ENCODE assay signal across 17 cellular contexts in the genomic region with DNA sequence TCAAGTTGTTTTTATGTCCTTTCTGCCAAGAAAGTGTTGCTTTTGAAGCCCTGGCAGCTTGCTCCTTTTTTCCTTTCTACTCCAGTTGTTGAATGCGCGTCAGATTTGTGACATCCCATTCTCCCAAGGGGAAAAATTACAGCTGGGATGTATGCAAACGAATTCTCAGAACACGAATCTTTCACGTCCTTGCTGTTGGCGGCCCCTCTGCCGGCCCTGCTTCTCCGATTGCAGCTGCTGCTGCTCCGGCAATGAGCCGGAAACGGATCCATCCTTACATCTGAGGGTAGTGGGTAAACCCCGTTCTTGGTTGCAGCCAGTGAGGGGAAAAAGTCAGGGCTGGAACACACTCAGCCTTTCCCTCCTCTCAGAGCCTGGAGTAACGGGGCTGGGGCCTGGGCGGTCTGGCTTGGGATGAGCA.
DNase-seq lines count a peak whose midpoint lies in the region; ATAC-seq and TF ChIP-seq lines count a peak whose summit lies in the region.
"Had no signal": no experiment of that assay in that cellular context is flagged by ENCODE, and none has a peak within 500 bp of the region (broad histone marks: within the 10 kb centered on the region; RNA-seq: fewer than 3 reads in every experiment).

No MANE protein-coding gene starts in this region.

- intact Hi-C loops in Right ventricle myocardium superior (cut with DNase I): no loop called here

- H2BK120ac ChIP-seq in neuronal stem cell (ENCODE audit: low read depth, low read length): no peak overlapping the region

- DNase-seq in right atrium auricular region (ENCODE audit: low spot score): peak; percentile 50
- DNase-seq in Right ventricle myocardium superior: no peak
- DNase-seq in ecto neural progenitor cell (ENCODE audit: low spot score): peak; percentile 46
- no peak for DNase-seq in neuronal stem cell (ENCODE audit: low spot score)
- no peak for DNase-seq in AG08395 (ENCODE audit: low spot score)
- no peak for DNase-seq in activated T-cell treated with anti-CD3 and anti-CD28 coated beads, Interleukin-2, amount 50 U/mL, for 24 hours
- no peak for DNase-seq in stimulated activated CD4-positive, alpha-beta T cell treated with anti-CD3 and anti-CD28 coated beads, Interleukin-15, amount 100 ng/mL, for 24 hours
- DNase-seq: CD4-positive, alpha-beta memory T cell; HFFc6; NCI-H1092 treated with DMSO at 0.1 percent for 48 hours; NCI-H1694; NCI-H2107; NCI-H446; NK-92 treated with Interleukin-12 subunit alpha and Interleukin-12 subunit beta, amount 100 ng/mL, for 24 hours had no signal

- H3K14ac ChIP-seq in neuronal stem cell (ENCODE audit: low read length): no peak overlapping the region

- no peak overlapping the region for H4K91ac ChIP-seq in neuronal stem cell (ENCODE audit: low read depth, low read length, poor library complexity)

- peaks cover 5% of the 10 kb centered on the region for H3K4me1 Mint-ChIP-seq in activated T-cell treated with anti-CD3 and anti-CD28 coated beads, Interleukin-2, amount 50 U/mL, for 24 hours (ENCODE audit: low read depth)

- no peaks in the 10 kb centered on the region for H3K36me3 ChIP-seq in right atrium auricular region
- H3K36me3 ChIP-seq in neuronal stem cell (replicated peaks in 1 of 2; ENCODE audit: control insufficient read depth in 2 of 2, insufficient read depth in 2 of 2, low read length in 2 of 2): no peaks in the 10 kb centered on the region
- H3K36me3 ChIP-seq: Peyer's patch had no signal

- H2BK15ac ChIP-seq in neuronal stem cell (ENCODE audit: low read length): peak overlapping the region; percentile 38

- H2AFZ ChIP-seq in neuronal stem cell (ENCODE audit: low read length): peak overlapping the region; percentile 40

- H3K27ac Mint-ChIP-seq in activated T-cell treated with anti-CD3 and anti-CD28 coated beads, Interleukin-2, amount 50 U/mL, for 24 hours: no peak overlapping the region
- H3K27ac Mint-ChIP-seq: CD4-positive, alpha-beta memory T cell; HFFc6 had no signal

- H3K4me2 ChIP-seq in neuronal stem cell (ENCODE audit: insufficient read depth, low read length, poor library complexity, severe bottlenecking): no peak overlapping the region

- H2BK12ac ChIP-seq in neuronal stem cell (ENCODE audit: low read length): no peak overlapping the region

- H3K79me1 ChIP-seq in neuronal stem cell (ENCODE audit: low read depth, low read length): no peaks in the 10 kb centered on the region

- no peak for ATAC-seq in Right ventricle myocardium superior (ENCODE audit: poor library complexity)
- ATAC-seq in GM18502 (IDR thresholded peaks at IDR 0.05; ENCODE audit: poor library complexity, unreplicated experiment): no peak
- ATAC-seq: K562 had no signal

- no peak overlapping the region for H3K4ac ChIP-seq in neuronal stem cell (ENCODE audit: low read length)

- H2BK5ac ChIP-seq in neuronal stem cell (ENCODE audit: low read length): peak overlapping the region; percentile 31

- no peaks in the 10 kb centered on the region for H3K27me3 ChIP-seq in right atrium auricular region
- H3K27me3 ChIP-seq in neuronal stem cell (ENCODE audit: control insufficient read depth in 3 of 3, insufficient read depth in 3 of 3, low read depth in 1 of 3, low read length in 3 of 3): peaks cover 0 to 39% (median 0%) of the 10 kb centered on the region in 3 experiments
- H3K27me3 ChIP-seq: Peyer's patch had no signal

- no CpG with 5 or more reads among the region's 14 CpGs for WGBS in neuronal stem cell (ENCODE audit: extremely low coverage in 2 of 2, insufficient read length in 2 of 2, insufficient replicate concordance in 1 of 2), 2 donors

- H3K23ac ChIP-seq in neuronal stem cell (ENCODE audit: low read depth, low read length, poor library complexity): no peak overlapping the region

- H3K4me1 ChIP-seq in right atrium auricular region (no peaks in the 10 kb centered on the region), neuronal stem cell (ENCODE audit: control insufficient read depth in 2 of 2, insufficient read depth in 1 of 2, low read depth in 1 of 2, low read length in 2 of 2) (peaks cover 0 to 1% of the 10 kb centered on the region in 2 donors)
- H3K4me1 ChIP-seq: Peyer's patch had no signal

- H3K4me3 ChIP-seq in right atrium auricular region (no peak overlapping the region), neuronal stem cell (ENCODE audit: low read length in 2 of 2) (no peak overlapping the region)
- H3K4me3 ChIP-seq: K562, Peyer's patch had no signal

- H3K27me3 Mint-ChIP-seq in activated T-cell treated with anti-CD3 and anti-CD28 coated beads, Interleukin-2, amount 50 U/mL, for 24 hours: peaks cover 8% of the 10 kb centered on the region

- H3K27ac ChIP-seq in right atrium auricular region: no peak overlapping the region
- H3K27ac ChIP-seq in neuronal stem cell (replicated peaks; ENCODE audit: low read length): no peak overlapping the region
- H3K27ac ChIP-seq: Peyer's patch had no signal

- H3K9me3 ChIP-seq in right atrium auricular region (no peaks in the 10 kb centered on the region), neuronal stem cell (replicated peaks in 1 of 2; ENCODE audit: control insufficient read depth in 2 of 2, insufficient read depth in 1 of 2, low read depth in 1 of 2, low read length in 2 of 2) (no peaks in the 10 kb centered on the region)
- H3K9me3 ChIP-seq: Peyer's patch had no signal

- no peak overlapping the region for H4K8ac ChIP-seq in neuronal stem cell (ENCODE audit: low read depth, low read length)

- no peaks in the 10 kb centered on the region for H3K9me3 Mint-ChIP-seq in activated T-cell treated with anti-CD3 and anti-CD28 coated beads, Interleukin-2, amount 50 U/mL, for 24 hours
- H3K9me3 Mint-ChIP-seq: CD4-positive, alpha-beta memory T cell had no signal

- H3K36me3 Mint-ChIP-seq in activated T-cell treated with anti-CD3 and anti-CD28 coated beads, Interleukin-2, amount 50 U/mL, for 24 hours (ENCODE audit: low read depth): no peaks in the 10 kb centered on the region
- H3K36me3 Mint-ChIP-seq: CD4-positive, alpha-beta memory T cell had no signal

- H3K9ac ChIP-seq in neuronal stem cell (ENCODE audit: low read depth, low read length, poor library complexity): no peak overlapping the region

- no peak overlapping the region for H3K4me3 Mint-ChIP-seq in activated T-cell treated with anti-CD3 and anti-CD28 coated beads, Interleukin-2, amount 50 U/mL, for 24 hours
- H3K4me3 Mint-ChIP-seq: CD4-positive, alpha-beta memory T cell; HFFc6 had no signal

- TF ChIP-seq CTCF in right atrium auricular region (IDR thresholded peaks at IDR 0.05): no peak

- peak overlapping the region; percentile 49 for H3K18ac ChIP-seq in neuronal stem cell (ENCODE audit: low read length)

- H2AK5ac ChIP-seq in neuronal stem cell (ENCODE audit: low read depth, low read length): peak overlapping the region; percentile 32

Comparison
In these comparisons a context has a peak if more than half of its experiments do, and no peak if none do; other contexts are left out.
1. DNase-seq: peak in right atrium auricular region (single experiment) and ecto neural progenitor cell (single experiment); none in Right ventricle myocardium superior (single experiment), neuronal stem cell (single experiment), AG08395 (single experiment), activated T-cell treated with anti-CD3 and anti-CD28 coated beads, Interleukin-2, amount 50 U/mL, for 24 hours (single experiment) and stimulated activated CD4-positive, alpha-beta T cell treated with anti-CD3 and anti-CD28 coated beads, Interleukin-15, amount 100 ng/mL, for 24 hours (single experiment).